In the genomic region with DNA sequence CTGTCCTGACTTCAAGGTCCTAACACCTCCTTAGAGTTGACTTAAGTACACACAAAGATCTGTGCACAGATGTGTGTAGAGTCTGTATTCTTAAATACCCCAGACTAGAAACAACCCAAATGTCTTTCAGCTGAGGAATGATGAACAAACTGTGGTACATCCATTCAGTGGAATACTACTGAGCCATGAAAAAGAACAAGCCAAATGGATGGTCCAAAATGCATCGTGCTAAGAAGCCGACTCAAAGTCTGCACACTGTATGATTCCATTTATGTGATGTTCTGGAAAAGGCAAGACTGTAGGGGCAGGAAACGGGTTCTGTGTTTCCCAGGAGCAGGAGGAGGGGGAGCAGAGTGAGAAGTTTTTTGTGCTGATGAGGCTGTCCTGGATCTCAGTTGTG, we compare ENCODE assay signal across 33 cellular contexts. TPM values are rescaled to one million over a fixed set of nuclear protein-coding genes. Genes with fewer than 3 reads are reported as not detected.
"Had no signal": no experiment of that assay in that cellular context is flagged by ENCODE, and none has a peak within 500 bp of the region (broad histone marks: within the 10 kb centered on the region; RNA-seq: fewer than 3 reads in every experiment).

No MANE protein-coding gene starts in this region.

- H3K36me3 ChIP-seq: colonic mucosa, esophagus squamous epithelium, heart right ventricle, left lung, ovary, suprapubic skin, vagina had no signal

- H3K27me3 ChIP-seq: colonic mucosa, heart right ventricle, left lung, ovary, suprapubic skin, vagina had no signal

- H3K27ac ChIP-seq: colonic mucosa, esophagus squamous epithelium, heart right ventricle, left lung, ovary, psoas muscle, skin epidermis, suprapubic skin, vagina had no signal

- H3K4me1 ChIP-seq: colonic mucosa, esophagus squamous epithelium, psoas muscle, vagina had no signal

- FAIRE-seq: islet of Langerhans had no signal

- H3K4me3 ChIP-seq: colonic mucosa, esophagus squamous epithelium, heart right ventricle, left lung, ovary, psoas muscle, skin epidermis, suprapubic skin, vagina had no signal

- DNase-seq: colonic mucosa; effector CD8-positive, alpha-beta T cell; erythroblast; esophagus squamous epithelium; foreskin melanocyte; glutamatergic neuron; heart right ventricle; hippocampal formation; left cardiac atrium; left lung; mesendoderm; midbrain; naive thymus-derived CD8-positive, alpha-beta T cell; nephron progenitor cell; nucleus accumbens; ovary; right cardiac atrium; stimulated activated CD4-positive, alpha-beta T cell treated with anti-CD3 and anti-CD28 coated beads, Interleukin-15, amount 100 ng/mL, for 24 hours; stimulated activated CD4-positive, alpha-beta T cell treated with anti-CD3 and anti-CD28 coated beads, Interleukin-2, amount 100 ng/mL, for 48 hours; stimulated activated CD8-positive, alpha-beta memory T cell treated with anti-CD3 and anti-CD28 coated beads, Interleukin-4, amount 100 ng/mL, for 48 hours; stimulated activated naive CD4-positive, alpha-beta T cell; stimulated activated naive CD8-positive, alpha-beta T cell treated with anti-CD3 and anti-CD28 coated beads, Interleukin-15, amount 100 ng/mL, for 72 hours; trophoblast cell had no signal

- ATAC-seq: heart right ventricle; left cardiac atrium; left lung; naive thymus-derived CD8-positive, alpha-beta T cell; psoas muscle; right cardiac atrium; stimulated activated naive CD8-positive, alpha-beta T cell treated with anti-CD3 and anti-CD28 coated beads, Interleukin-15, amount 100 ng/mL, for 72 hours had no signal

- H3K9me3 ChIP-seq: colonic mucosa, ovary, psoas muscle, vagina had no signal

RNA-seq across cellular contexts. Expression of a gene that starts 56.7 kb away (rescaled TPM):
- total RNA-seq: colonic mucosa; esophagus squamous epithelium; kidney epithelial cell; left lung; lower leg skin; myocyte; naive thymus-derived CD8-positive, alpha-beta T cell; ovary; psoas muscle; renal cortical epithelial cell; suprapubic skin; ureter; vagina had no signal
- polyA plus RNA-seq: naive thymus-derived CD8-positive, alpha-beta T cell; ovary had no signal
